Comparison of ENCODE assay signal across 1 cellular context in genomic region chr14:61638595-61639391, GRCh38.
A peak's percentile ranks its signal among the peaks of the same experiment; 100 is the strongest.
TF ChIP-seq lines count a peak whose summit lies in the region.

No MANE protein-coding gene starts in this region.

TF ChIP-seq in HEK293, 187 proteins besides CTCF, POLR2A, EP300 and RAD21 (continued from another document):
- TF ChIP-seq KLF9 (tag by site-specific recombination; IDR thresholded peaks at IDR 0.05; ENCODE audit: low read depth) (no peak), ZXDB (tag by site-specific recombination; IDR thresholded peaks at IDR 0.05) (no peak), ZNF664 (tag by site-specific recombination; IDR thresholded peaks at IDR 0.05) (no peak), ZBTB1 (tag by site-specific recombination; IDR thresholded peaks at IDR 0.05) (no peak), ZBTB11 (tag by site-specific recombination; conservative IDR thresholded peaks at IDR 0.05; ENCODE audit: low read depth) (no peak), ZNF449 (tag by site-specific recombination; IDR thresholded peaks at IDR 0.05) (no peak), ZNF580 (tag by site-specific recombination; IDR thresholded peaks at IDR 0.05) (no peak), OVOL3 (tag by site-specific recombination; IDR thresholded peaks at IDR 0.05) (peak; percentile 73; the same call in 1 of the 2 replicates), ZNF26 (tag by site-specific recombination; IDR thresholded peaks at IDR 0.05) (no peak), ZNF280C (tag by site-specific recombination; IDR thresholded peaks at IDR 0.05) (no peak), ZNF792 (tag by site-specific recombination; IDR thresholded peaks at IDR 0.05) (no peak), ZEB2 (tag by site-specific recombination; IDR thresholded peaks at IDR 0.05) (0 out of 2 replicates have a peak, but pooled peaks have one; percentile 24), ZNF48 (tag by site-specific recombination; IDR thresholded peaks at IDR 0.05) (no peak), ZNF394 (tag by site-specific recombination; IDR thresholded peaks at IDR 0.05; ENCODE audit: borderline replicate concordance) (no peak), ZFHX2 (tag by site-specific recombination; conservative IDR thresholded peaks at IDR 0.05) (no peak), SP2 (tag by site-specific recombination; IDR thresholded peaks at IDR 0.05) (no peak), ZNF701 (tag by site-specific recombination; IDR thresholded peaks at IDR 0.05) (no peak), KLF8 (tag by site-specific recombination; IDR thresholded peaks at IDR 0.05) (no peak), ZNF660 (tag by site-specific recombination; IDR thresholded peaks at IDR 0.05) (no peak), ZNF555 (tag by site-specific recombination; conservative IDR thresholded peaks at IDR 0.05) (no peak), ZSCAN30 (tag by site-specific recombination; IDR thresholded peaks at IDR 0.05) (no peak)
